ENCODE assay signal across 18 cellular contexts in the genomic region with DNA sequence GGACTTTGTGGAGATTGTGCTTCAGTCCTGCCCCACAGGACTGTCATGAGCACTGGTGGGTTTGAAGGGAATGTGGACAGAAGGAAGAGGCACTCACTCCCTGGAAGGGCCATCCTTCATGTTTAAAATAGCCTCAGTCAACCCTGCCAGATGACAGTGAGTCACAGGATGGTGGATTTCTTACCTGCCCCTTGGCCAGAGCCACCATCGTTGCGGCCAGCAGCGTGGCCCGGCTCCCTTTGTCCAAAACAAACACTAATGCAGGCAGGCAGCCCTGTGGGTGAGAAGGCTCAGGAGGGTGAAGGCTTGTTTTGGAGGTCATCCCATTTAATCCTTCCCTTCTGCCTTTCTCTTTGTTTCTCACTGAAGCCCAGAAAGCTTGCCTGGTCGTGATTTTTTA.
DNase-seq lines count a peak whose midpoint lies in the region; ATAC-seq and TF ChIP-seq lines count a peak whose summit lies in the region.
"Had no signal": no experiment of that assay in that cellular context is flagged by ENCODE, and none has a peak within 500 bp of the region (broad histone marks: within the 10 kb centered on the region; RNA-seq: fewer than 3 reads in every experiment).

No MANE protein-coding gene starts in this region.

- H3K36me3 Mint-ChIP-seq in CD14-positive monocyte, result no peaks in the 10 kb centered on the region
- H3K36me3 Mint-ChIP-seq: CD8-positive, alpha-beta memory T cell; mesothelial cell of epicardium had no signal

- H3K4me3 Mint-ChIP-seq in CD14-positive monocyte, result no peak overlapping the region
- H3K4me3 Mint-ChIP-seq: CD8-positive, alpha-beta memory T cell; mesothelial cell of epicardium; nephron had no signal

- ATAC-seq in HG03439 (IDR thresholded peaks at IDR 0.05; ENCODE audit: unreplicated experiment), result no peak
- ATAC-seq: HCT116 had no signal

- no peak for TF ChIP-seq CTCF in fibroblast of the aortic adventitia (IDR thresholded peaks at IDR 0.05; ENCODE audit: insufficient read depth, low read length)
- no peak for TF ChIP-seq CTCF in CD14-positive monocyte (IDR thresholded peaks at IDR 0.05)

- H3K4me3 ChIP-seq in fibroblast of the aortic adventitia (ENCODE audit: low read depth, low read length), result no peak overlapping the region

- H3K4me1 Mint-ChIP-seq in CD14-positive monocyte, result no peaks in the 10 kb centered on the region
- H3K4me1 Mint-ChIP-seq: mesothelial cell of epicardium, nephron had no signal

- H3K9me3 Mint-ChIP-seq in CD14-positive monocyte, result peaks cover 0 to 3% (median 0%) of the 10 kb centered on the region in 7 donors
- H3K9me3 Mint-ChIP-seq: CD8-positive, alpha-beta memory T cell; mesothelial cell of epicardium; nephron had no signal

- intact Hi-C loops in CD14-positive monocyte (cut with micrococcal nuclease), result no loop called here

- H3K27ac Mint-ChIP-seq in CD14-positive monocyte, result no peak overlapping the region
- H3K27ac Mint-ChIP-seq: CD8-positive, alpha-beta memory T cell; mesothelial cell of epicardium had no signal

- peaks cover 0 to 3% (median 0%) of the 10 kb centered on the region in 3 donors for H3K27me3 Mint-ChIP-seq in CD14-positive monocyte (ENCODE audit: low read depth in 3 of 3)

- DNase-seq in ELF-1 (ENCODE audit: low read depth, low spot score), result peak; percentile 17
- peak; percentile 91 for DNase-seq in RPMI7951 (ENCODE audit: low read depth)
- peak; percentile 81 for DNase-seq in fibroblast of the aortic adventitia (ENCODE audit: low read depth)
- DNase-seq in retina, result peak; percentile 46
- no peak for DNase-seq in CD14-positive monocyte (ENCODE audit: low spot score)
- DNase-seq in activated effector memory CD4-positive, alpha-beta T cell treated with Interleukin-2 at 50 U/mL for 16 hours, result no peak
- DNase-seq: activated CD8-positive, alpha-beta memory T cell treated with anti-CD3 and anti-CD28 coated beads, Interleukin-2, amount 50 U/mL, for 48 hours; activated gamma-delta T cell treated with Interleukin-2 at 50 U/mL for 16 hours; amniotic stem cell; CD8-positive, alpha-beta memory T cell; kidney glomerular epithelial cell; NCI-H1105; NCI-H2081; stimulated activated CD8-positive, alpha-beta memory T cell treated with anti-CD3 and anti-CD28 coated beads, Interleukin-4, amount 100 ng/mL, for 48 hours had no signal

Comparison
In these comparisons a context has a peak if more than half of its experiments do, and no peak if none do; other contexts are left out.
1. DNase-seq: peak in ELF-1 (single experiment), RPMI7951 (single experiment), fibroblast of the aortic adventitia (single experiment) and retina (single experiment); none in CD14-positive monocyte (single experiment) and activated effector memory CD4-positive, alpha-beta T cell treated with Interleukin-2 at 50 U/mL for 16 hours (single experiment).